ENCODE assay signal across 1 cellular context in the genomic region with DNA sequence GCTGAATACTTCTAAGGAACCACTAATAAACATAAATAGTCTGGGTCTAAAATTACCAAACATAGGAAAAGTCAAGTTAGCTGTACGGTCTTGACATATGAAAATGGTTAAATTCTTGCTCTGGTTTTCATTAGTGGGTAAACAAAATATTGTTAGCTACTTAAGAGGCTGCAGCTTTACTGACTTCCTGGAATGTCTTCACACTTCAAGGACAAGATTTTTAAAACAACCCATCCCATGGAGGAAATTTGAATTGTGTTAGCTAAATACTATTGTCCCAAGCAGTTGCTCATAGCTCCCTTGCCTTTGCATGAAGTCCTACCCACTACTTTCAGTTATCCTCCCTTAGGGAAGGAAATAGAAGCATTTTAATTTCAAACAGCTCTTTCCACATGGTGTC.
TF ChIP-seq lines count a peak whose summit lies in the region.

No MANE protein-coding gene starts in this region.

TF ChIP-seq in HCT116, 20 proteins besides CTCF, POLR2A, EP300 and RAD21:
- TF ChIP-seq TCF7L2 (IDR thresholded peaks at IDR 0.05; ENCODE audit: borderline replicate concordance, extremely low read depth, insufficient read depth, insufficient read length) (no peak), EZH2 (IDR thresholded peaks at IDR 0.05) (no peak), ZNF274 (IDR thresholded peaks at IDR 0.05; ENCODE audit: low read depth, low read length) (no peak), ZFX (IDR thresholded peaks at IDR 0.05) (no peak), CEBPB (IDR thresholded peaks at IDR 0.05; ENCODE audit: low read depth) (no peak), CBX3 (IDR thresholded peaks at IDR 0.05; ENCODE audit: low read depth) (no peak), EZH2phosphoT487 (IDR thresholded peaks at IDR 0.05; ENCODE audit: borderline replicate concordance) (no peak)
- TF ChIP-seq, protein P1, sequence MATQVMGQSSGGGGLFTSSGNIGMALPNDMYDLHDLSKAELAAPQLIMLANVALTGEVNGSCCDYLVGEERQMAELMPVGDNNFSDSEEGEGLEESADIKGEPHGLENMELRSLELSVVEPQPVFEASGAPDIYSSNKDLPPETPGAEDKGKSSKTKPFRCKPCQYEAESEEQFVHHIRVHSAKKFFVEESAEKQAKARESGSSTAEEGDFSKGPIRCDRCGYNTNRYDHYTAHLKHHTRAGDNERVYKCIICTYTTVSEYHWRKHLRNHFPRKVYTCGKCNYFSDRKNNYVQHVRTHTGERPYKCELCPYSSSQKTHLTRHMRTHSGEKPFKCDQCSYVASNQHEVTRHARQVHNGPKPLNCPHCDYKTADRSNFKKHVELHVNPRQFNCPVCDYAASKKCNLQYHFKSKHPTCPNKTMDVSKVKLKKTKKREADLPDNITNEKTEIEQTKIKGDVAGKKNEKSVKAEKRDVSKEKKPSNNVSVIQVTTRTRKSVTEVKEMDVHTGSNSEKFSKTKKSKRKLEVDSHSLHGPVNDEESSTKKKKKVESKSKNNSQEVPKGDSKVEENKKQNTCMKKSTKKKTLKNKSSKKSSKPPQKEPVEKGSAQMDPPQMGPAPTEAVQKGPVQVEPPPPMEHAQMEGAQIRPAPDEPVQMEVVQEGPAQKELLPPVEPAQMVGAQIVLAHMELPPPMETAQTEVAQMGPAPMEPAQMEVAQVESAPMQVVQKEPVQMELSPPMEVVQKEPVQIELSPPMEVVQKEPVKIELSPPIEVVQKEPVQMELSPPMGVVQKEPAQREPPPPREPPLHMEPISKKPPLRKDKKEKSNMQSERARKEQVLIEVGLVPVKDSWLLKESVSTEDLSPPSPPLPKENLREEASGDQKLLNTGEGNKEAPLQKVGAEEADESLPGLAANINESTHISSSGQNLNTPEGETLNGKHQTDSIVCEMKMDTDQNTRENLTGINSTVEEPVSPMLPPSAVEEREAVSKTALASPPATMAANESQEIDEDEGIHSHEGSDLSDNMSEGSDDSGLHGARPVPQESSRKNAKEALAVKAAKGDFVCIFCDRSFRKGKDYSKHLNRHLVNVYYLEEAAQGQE (IDR thresholded peaks at IDR 0.05; ENCODE audit: low read depth) = no peak
